In genomic region chr1:168665975-168666374, GRCh38 we compare ENCODE assay signal across 27 cellular contexts.
"Had no signal": no experiment of that assay in that cellular context is flagged by ENCODE, and none has a peak within 500 bp of the region (broad histone marks: within the 10 kb centered on the region; RNA-seq: fewer than 3 reads in every experiment).

No MANE protein-coding gene starts in this region.

- H3K27ac ChIP-seq: brain microvascular endothelial cell, colonic mucosa, epithelial cell of prostate, esophagus squamous epithelium, WERI-Rb-1 had no signal

- H3K27me3 ChIP-seq: brain microvascular endothelial cell, colonic mucosa, esophagus squamous epithelium had no signal

- ATAC-seq: activated CD4-positive, CD25-positive, alpha-beta regulatory T cell treated with anti-CD3 and anti-CD28 coated beads, Interleukin-2, amount 50 U/mL, for 24 hours; activated CD8-positive, alpha-beta T cell treated with anti-CD3 and anti-CD28 coated beads for 36 hours; activated T-cell treated with anti-CD3 and anti-CD28 coated beads, Interleukin-2, amount 50 U/mL, for 4 hours; activated T-helper 17 cell treated with anti-CD3 and anti-CD28 coated beads, Interleukin-2, amount 50 U/mL, for 72 hours; T-helper 17 cell had no signal

- H3K4me3 ChIP-seq: colonic mucosa, esophagus squamous epithelium had no signal

- H3K9me3 ChIP-seq: colonic mucosa, esophagus squamous epithelium had no signal

- H3K36me3 ChIP-seq: brain microvascular endothelial cell, colonic mucosa, esophagus squamous epithelium, WERI-Rb-1 had no signal

- H3K4me1 ChIP-seq: esophagus squamous epithelium had no signal

- DNase-seq: activated B cell treated with CpG ODN at 0.5 μM for 24 hours; activated CD4-positive, alpha-beta T cell treated with anti-CD3 and anti-CD28 coated beads for 48 hours; activated CD4-positive, alpha-beta T cell treated with anti-CD3 and anti-CD28 coated beads, Interleukin-2, amount 50 U/mL, for 1 hour; activated CD4-positive, alpha-beta T cell treated with anti-CD3 and anti-CD28 coated beads, Interleukin-2, amount 50 U/mL, for 48 hours; activated CD8-positive, alpha-beta memory T cell treated with anti-CD3 and anti-CD28 coated beads for 24 hours; activated CD8-positive, alpha-beta T cell treated with anti-CD3 and anti-CD28 coated beads for 36 hours; activated effector memory CD4-positive, alpha-beta T cell treated with Interleukin-2 at 50 U/mL for 16 hours; activated gamma-delta T cell treated with Interleukin-2 at 50 U/mL for 16 hours; activated naive CD4-positive, alpha-beta T cell treated with anti-CD3 and anti-CD28 coated beads, Interleukin-2, amount 50 U/mL, for 16 hours; activated naive CD4-positive, alpha-beta T cell treated with Interleukin-2 at 50 U/mL for 16 hours; activated T-cell treated with anti-CD3 and anti-CD28 coated beads, Interleukin-2, amount 50 U/mL, for 4 hours; amniotic stem cell; anterior cingulate cortex; brain microvascular endothelial cell; central memory CD4-positive, alpha-beta T cell; cerebellar nuclear complex; colonic mucosa; effector CD8-positive, alpha-beta T cell; esophagus squamous epithelium; foreskin melanocyte; head of caudate nucleus; T-helper 1 cell; T-helper 17 cell; WERI-Rb-1 had no signal
